Comparison of ENCODE assay signal across 8 cellular contexts in the genomic region with DNA sequence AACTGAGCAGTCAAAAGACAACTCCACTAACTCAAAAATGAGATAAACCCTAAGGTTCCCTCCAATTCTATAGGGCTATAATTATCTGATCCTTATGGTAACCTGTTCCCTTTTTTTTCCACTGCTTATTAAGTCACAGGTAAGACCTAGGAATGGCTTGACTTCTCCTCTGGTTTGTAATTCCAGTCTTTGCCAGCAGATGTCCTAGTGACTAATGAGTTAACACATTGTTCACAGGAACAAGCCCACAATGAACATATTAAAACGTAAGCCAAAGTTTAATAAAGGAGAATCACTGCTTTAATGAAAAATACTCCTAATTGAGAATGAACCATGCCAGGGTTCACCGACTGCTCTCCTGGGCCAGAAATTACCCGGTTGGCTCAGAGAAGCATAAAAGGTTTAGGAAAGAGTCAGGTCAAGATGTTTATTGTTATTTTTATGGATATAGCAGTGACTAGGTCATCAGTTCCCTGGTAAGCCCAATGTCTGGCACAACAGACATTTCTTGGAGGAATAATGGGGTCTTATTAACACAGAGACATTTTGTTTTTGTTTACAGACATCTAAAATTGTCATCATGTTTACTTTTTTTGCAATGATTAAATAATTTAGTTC.
A peak's percentile ranks its signal among the peaks of the same experiment; 100 is the strongest.
DNase-seq lines count a peak whose midpoint lies in the region; ATAC-seq and TF ChIP-seq lines count a peak whose summit lies in the region.

No MANE protein-coding gene starts in this region.

- peaks cover 4% of the 10 kb centered on the region in 2 donors for H3K27me3 Mint-ChIP-seq in CD8-positive, alpha-beta memory T cell
- H3K27me3 Mint-ChIP-seq in activated CD4-positive, alpha-beta T cell treated with anti-CD3 and anti-CD28 coated beads, Interleukin-2, amount 10 ng/mL, durations not matched to agents 7 days and 5 days = peaks cover 4% of the 10 kb centered on the region

- H2BK5ac ChIP-seq in trophoblast cell (ENCODE audit: low read depth, low read length, poor library complexity) = no peak overlapping the region

- H3K4me1 Mint-ChIP-seq in CD8-positive, alpha-beta memory T cell = no peaks in the 10 kb centered on the region
- no peaks in the 10 kb centered on the region for H3K4me1 Mint-ChIP-seq in activated CD4-positive, alpha-beta T cell treated with anti-CD3 and anti-CD28 coated beads, Interleukin-2, amount 10 ng/mL, durations not matched to agents 7 days and 5 days

- H4K12ac ChIP-seq in trophoblast cell (ENCODE audit: low read depth, low read length) = no peak overlapping the region

- no peak overlapping the region for H3K4ac ChIP-seq in trophoblast cell (ENCODE audit: low read depth, low read length)

- no peak overlapping the region for H3K27ac ChIP-seq in CD8-positive, alpha-beta memory T cell (ENCODE audit: low read depth, low read length)
- H3K27ac ChIP-seq in trophoblast cell (ENCODE audit: low read depth, low read length) = no peak overlapping the region

- no peaks in the 10 kb centered on the region for H3K79me1 ChIP-seq in trophoblast cell (ENCODE audit: low read length)

- no peak overlapping the region for H3K9ac ChIP-seq in trophoblast cell (ENCODE audit: low read length)

- no peak overlapping the region for H4K91ac ChIP-seq in trophoblast cell (ENCODE audit: low read depth, low read length)

- H3K36me3 ChIP-seq in CD8-positive, alpha-beta memory T cell (ENCODE audit: insufficient read depth, low read length) = no peaks in the 10 kb centered on the region
- no peaks in the 10 kb centered on the region for H3K36me3 ChIP-seq in trophoblast cell (ENCODE audit: control insufficient read depth in 1 of 2, insufficient read depth in 2 of 2, low read length in 2 of 2)

- no peak overlapping the region for H2AK5ac ChIP-seq in trophoblast cell (ENCODE audit: low read length)

- no peak overlapping the region for H2BK12ac ChIP-seq in trophoblast cell (ENCODE audit: low read length)

- POLR2A ChIA-PET in CD8-positive, alpha-beta memory T cell (lab: Charles Lee) = no interaction called here
- POLR2A ChIA-PET in activated CD4-positive, alpha-beta T cell treated with anti-CD3 and anti-CD28 coated beads, Interleukin-2, amount 10 ng/mL, durations not matched to agents 7 days and 5 days (lab: Charles Lee) = no interaction called here

- H3K4me3 ChIP-seq in CD8-positive, alpha-beta memory T cell (ENCODE audit: low read length) = no peak overlapping the region
- no peak overlapping the region for H3K4me3 ChIP-seq in fibroblast of villous mesenchyme (ENCODE audit: low read depth, low read length)
- no peak overlapping the region for H3K4me3 ChIP-seq in trophoblast cell (ENCODE audit: low read depth, low read length)

- no peak overlapping the region for H3K4me3 Mint-ChIP-seq in CD8-positive, alpha-beta memory T cell
- H3K4me3 Mint-ChIP-seq in activated CD4-positive, alpha-beta T cell treated with anti-CD3 and anti-CD28 coated beads, Interleukin-2, amount 10 ng/mL, durations not matched to agents 7 days and 5 days = no peak overlapping the region

- CTCF ChIA-PET in CD8-positive, alpha-beta memory T cell (lab: Charles Lee) = no interaction called here
- CTCF ChIA-PET in activated CD4-positive, alpha-beta T cell treated with anti-CD3 and anti-CD28 coated beads, Interleukin-2, amount 10 ng/mL, durations not matched to agents 7 days and 5 days (lab: Charles Lee) = no interaction called here

- H3K23ac ChIP-seq in trophoblast cell (ENCODE audit: low read length) = no peak overlapping the region

- peak; percentile 64 for ATAC-seq in GM18520 (IDR thresholded peaks at IDR 0.05; ENCODE audit: unreplicated experiment)
- peak; percentile 78 for ATAC-seq in HG03103 (IDR thresholded peaks at IDR 0.05; ENCODE audit: low read depth, unreplicated experiment)

- DNase-seq in CD8-positive, alpha-beta memory T cell = peak in 3 of 5 donors; percentile 6 to 43 (median 18)
- DNase-seq in NCI-H345 (lab: John Stamatoyannopoulos, UW) (peak; percentile 69), fibroblast of villous mesenchyme (ENCODE audit: low read depth) (peak; percentile 68), trophoblast cell (peak; percentile 73 to 96)
- peak; percentile 67 for DNase-seq in activated CD4-positive, alpha-beta T cell treated with anti-CD3 and anti-CD28 coated beads, Interleukin-2, amount 10 ng/mL, durations not matched to agents 7 days and 5 days
- DNase-seq in activated effector memory CD4-positive, alpha-beta T cell treated with Interleukin-2 at 50 U/mL for 16 hours = no peak

- H2AFZ ChIP-seq in trophoblast cell (ENCODE audit: insufficient read depth, low read length, poor library complexity) = no peak overlapping the region

- H2BK120ac ChIP-seq in trophoblast cell (ENCODE audit: insufficient read depth, low read length, poor library complexity) = no peak overlapping the region

- peak overlapping the region in 2 of 8 donors; percentile 12 to 76 for H3K27ac Mint-ChIP-seq in CD8-positive, alpha-beta memory T cell
- H3K27ac Mint-ChIP-seq in activated CD4-positive, alpha-beta T cell treated with anti-CD3 and anti-CD28 coated beads, Interleukin-2, amount 10 ng/mL, durations not matched to agents 7 days and 5 days = no peak overlapping the region

- no peak overlapping the region for H3K4me2 ChIP-seq in trophoblast cell (ENCODE audit: low read length)

- no peaks in the 10 kb centered on the region for H3K9me3 ChIP-seq in CD8-positive, alpha-beta memory T cell (ENCODE audit: low read length)
- H3K9me3 ChIP-seq in trophoblast cell (ENCODE audit: insufficient read depth, low read depth, low read length) = no peaks in the 10 kb centered on the region

- peaks cover 0 to 1% (median 0%) of the 10 kb centered on the region in 3 donors for H3K36me3 Mint-ChIP-seq in CD8-positive, alpha-beta memory T cell
- no peaks in the 10 kb centered on the region for H3K36me3 Mint-ChIP-seq in activated CD4-positive, alpha-beta T cell treated with anti-CD3 and anti-CD28 coated beads, Interleukin-2, amount 10 ng/mL, durations not matched to agents 7 days and 5 days (ENCODE audit: low read depth)

- H3K14ac ChIP-seq in trophoblast cell (ENCODE audit: low read length) = no peak overlapping the region

- no peak overlapping the region for H3K18ac ChIP-seq in trophoblast cell (ENCODE audit: low read length)

- H3K4me1 ChIP-seq in CD8-positive, alpha-beta memory T cell (ENCODE audit: insufficient read depth, low read length) = no peaks in the 10 kb centered on the region
- no peaks in the 10 kb centered on the region for H3K4me1 ChIP-seq in trophoblast cell (ENCODE audit: control insufficient read depth in 1 of 2, insufficient read depth in 2 of 2, low read length in 2 of 2)

- H3K79me2 ChIP-seq in trophoblast cell (ENCODE audit: control insufficient read depth, insufficient read depth, low read length, poor library complexity) = no peaks in the 10 kb centered on the region

- no peaks in the 10 kb centered on the region for H3K9me3 Mint-ChIP-seq in CD8-positive, alpha-beta memory T cell
- no peaks in the 10 kb centered on the region for H3K9me3 Mint-ChIP-seq in activated CD4-positive, alpha-beta T cell treated with anti-CD3 and anti-CD28 coated beads, Interleukin-2, amount 10 ng/mL, durations not matched to agents 7 days and 5 days

- no CpG with 5 or more reads among the region's 3 CpGs for WGBS in trophoblast cell (ENCODE audit: extremely low coverage, insufficient coverage, insufficient read length)

- no peaks in the 10 kb centered on the region for H3K27me3 ChIP-seq in CD8-positive, alpha-beta memory T cell (ENCODE audit: insufficient read depth, low read length, poor library complexity, severe bottlenecking)
- no peaks in the 10 kb centered on the region for H3K27me3 ChIP-seq in trophoblast cell (ENCODE audit: insufficient read depth, low read length)

- TF ChIP-seq CTCF in fibroblast of villous mesenchyme (IDR thresholded peaks at IDR 0.05; ENCODE audit: insufficient read depth, low read depth, low read length) = peak; percentile 77

- H4K8ac ChIP-seq in trophoblast cell (ENCODE audit: low read depth, low read length) = no peak overlapping the region
